Comparison of ENCODE assay signal across 26 cellular contexts in the genomic region with DNA sequence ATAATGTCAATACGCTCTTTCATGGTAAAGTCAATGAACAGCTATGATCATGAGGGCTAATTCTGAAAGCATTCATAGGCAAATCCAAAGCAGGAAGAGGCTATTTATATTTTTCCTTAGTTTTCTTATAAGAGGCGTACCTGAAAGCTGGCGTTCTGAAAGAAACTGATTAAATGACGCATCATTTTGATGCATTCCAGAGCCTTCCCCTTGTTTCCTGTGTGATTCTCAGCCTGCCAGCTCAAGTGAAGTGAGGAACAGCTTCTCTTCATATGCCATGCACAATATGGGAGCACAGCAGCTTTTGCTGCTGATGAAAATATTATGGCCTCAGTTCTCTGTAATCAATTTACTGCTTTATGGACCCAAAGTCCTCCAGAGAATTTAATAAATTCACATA.
DNase-seq lines count a peak whose midpoint lies in the region; ATAC-seq and TF ChIP-seq lines count a peak whose summit lies in the region.
"Had no signal": no experiment of that assay in that cellular context is flagged by ENCODE, and none has a peak within 500 bp of the region (broad histone marks: within the 10 kb centered on the region; RNA-seq: fewer than 3 reads in every experiment).

No MANE protein-coding gene starts in this region.

- H3K9ac ChIP-seq in GM23248 (no peak overlapping the region), MM.1S (ENCODE audit: low read length) (no peak overlapping the region)
- H3K9ac ChIP-seq: BLaER1, KMS-11 had no signal

- ATAC-seq in SK-N-SH treated with all-trans-retinoic acid at 6 μM for 48 hours = 0 out of 3 replicates have a peak, but pooled peaks have one; percentile 42
- ATAC-seq: GM12878 had no signal

- no peak overlapping the region for H3K4me3 ChIP-seq in A673 (ENCODE audit: low read depth, low read length, poor library complexity, severe bottlenecking)
- no peak overlapping the region for H3K4me3 ChIP-seq in GM23248
- H3K4me3 ChIP-seq in PC-9 = no peak overlapping the region
- H3K4me3 ChIP-seq in MM.1S (ENCODE audit: low read length) = no peak overlapping the region
- H3K4me3 ChIP-seq: BLaER1, GM12878, SJSA1 had no signal

- H3K27me3 ChIP-seq in A673 (replicated peaks; ENCODE audit: insufficient read depth, low read depth, low read length, poor library complexity) = no peaks in the 10 kb centered on the region
- no peaks in the 10 kb centered on the region for H3K27me3 ChIP-seq in GM23248 (replicated peaks; ENCODE audit: insufficient read depth)
- no peaks in the 10 kb centered on the region for H3K27me3 ChIP-seq in PC-9 (ENCODE audit: insufficient read depth, low read depth)
- no peaks in the 10 kb centered on the region for H3K27me3 ChIP-seq in MM.1S (replicated peaks; ENCODE audit: insufficient read depth, low read length)
- H3K27me3 ChIP-seq: BLaER1 had no signal

- POLR2A ChIA-PET in A673 (lab: Charles Lee; ENCODE audit: low non-redundant PET) (no interaction called here), PC-9 (lab: Charles Lee; ENCODE audit: unreplicated experiment) (no interaction called here)

- H3K4me2 ChIP-seq in GM23248 (ENCODE audit: unreplicated experiment) (peak overlapping the region; percentile 10), PC-9 (no peak overlapping the region), MM.1S (ENCODE audit: low read depth, low read length) (no peak overlapping the region)
- H3K4me2 ChIP-seq: BLaER1, KMS-11 had no signal

- in situ Hi-C loops in GM23248 (cut with MboI) = loop anchor here (10.0 to 25.0 kb wide), 2 partner anchors 284 to 858 kb away; no protein-coding TSS in a partner anchor

- H3K36me3 ChIP-seq in A673 (ENCODE audit: insufficient read depth, low read length, poor library complexity, severe bottlenecking) (no peaks in the 10 kb centered on the region), GM23248 (ENCODE audit: low read depth) (no peaks in the 10 kb centered on the region), PC-9 (ENCODE audit: low read depth) (no peaks in the 10 kb centered on the region), MM.1S (replicated peaks; ENCODE audit: insufficient read depth, low read length) (no peaks in the 10 kb centered on the region)
- H3K36me3 ChIP-seq: BLaER1, SJSA1 had no signal

- H2AFZ ChIP-seq in GM23248 (peak overlapping the region; percentile 4), PC-9 (0 out of 2 replicates have a peak overlapping the region, but pooled peaks have one; percentile 48), MM.1S (ENCODE audit: low read length) (no peak overlapping the region)

- no TSS peak for BruUV-seq in A673 (replicated peaks; lab: Mats Ljungman, UMichigan)
- BruUV-seq in PC-9 (replicated peaks; lab: Mats Ljungman, UMichigan) = no TSS peak

- H4K20me1 ChIP-seq in GM23248 (ENCODE audit: insufficient read depth) (no peaks in the 10 kb centered on the region), PC-9 (ENCODE audit: insufficient read depth) (no peaks in the 10 kb centered on the region), MM.1S (ENCODE audit: insufficient read depth, low read length) (no peaks in the 10 kb centered on the region)
- H4K20me1 ChIP-seq: BLaER1 had no signal

- no peaks in the 10 kb centered on the region for H3K9me3 ChIP-seq in A673 (ENCODE audit: low read depth, low read length, poor library complexity, severe bottlenecking)
- no peaks in the 10 kb centered on the region for H3K9me3 ChIP-seq in GM23248 (ENCODE audit: low read depth)
- no peaks in the 10 kb centered on the region for H3K9me3 ChIP-seq in PC-9 (ENCODE audit: insufficient read depth, low read depth)
- H3K9me3 ChIP-seq in MM.1S (replicated peaks; ENCODE audit: insufficient read depth, low read length) = no peaks in the 10 kb centered on the region
- H3K9me3 ChIP-seq: BLaER1, SJSA1 had no signal

- H3K79me2 ChIP-seq in GM23248 (ENCODE audit: insufficient read depth) = no peaks in the 10 kb centered on the region
- H3K79me2 ChIP-seq in PC-9 (ENCODE audit: low read depth) = no peaks in the 10 kb centered on the region
- no peaks in the 10 kb centered on the region for H3K79me2 ChIP-seq in MM.1S (ENCODE audit: low read length)

- CTCF ChIA-PET in A673 (lab: Charles Lee) = no interaction called here
- CTCF ChIA-PET in PC-9 (lab: Charles Lee) = no interaction called here

- intact Hi-C loops in A673 (cut with micrococcal nuclease; ENCODE audit: unreplicated experiment) (loop anchor here (5.0 kb wide), 1 partner anchor 611 kb away; no protein-coding TSS in a partner anchor), PC-9 (cut with micrococcal nuclease; ENCODE audit: unreplicated experiment) (loop anchor here (10.0 kb wide), 2 partner anchors 128 to 592 kb away; no protein-coding TSS in a partner anchor)

- TF ChIP-seq CTCF in A673 (conservative IDR thresholded peaks at IDR 0.05; ENCODE audit: low read depth, low read length) (no peak), PC-9 (conservative IDR thresholded peaks at IDR 0.05) (no peak), MM.1S (IDR thresholded peaks at IDR 0.05; ENCODE audit: low read length) (no peak)

- H3K27ac ChIP-seq in A673 (ENCODE audit: low read depth, low read length, poor library complexity, severe bottlenecking) = peak overlapping the region; percentile 87
- H3K27ac ChIP-seq in GM23248 = no peak overlapping the region
- no peak overlapping the region for H3K27ac ChIP-seq in PC-9
- no peak overlapping the region for H3K27ac ChIP-seq in MM.1S (ENCODE audit: low read length)
- H3K27ac ChIP-seq: BLaER1, KMS-11, SJSA1 had no signal

- DNase-seq in A673 (ENCODE audit: low spot score) (peak; percentile 15), GM23248 (peak; percentile 46), PC-9 (no peak), MM.1S (no peak), epidermal melanocyte (ENCODE audit: insufficient read length, low spot score) (no peak), globus pallidus (ENCODE audit: low spot score) (no peak)
- DNase-seq in activated CD4-positive, alpha-beta T cell treated with anti-CD3 and anti-CD28 coated beads for 48 hours = no peak
- DNase-seq: CD4-positive, CD25-positive, alpha-beta regulatory T cell; DMS153; DND-41; GOT3; HCEC 1CT; NCI-H1092 treated with DMSO at 0.1 percent for 48 hours; NCI-H1436 treated with DMSO at 0.1 percent for 48 hours; NCI-H2029; NCI-H446 treated with DMSO at 0.1 percent for 48 hours; NCI-H526; NCI-H82; OCI-M1; Right ventricle myocardium superior; SW 1271 had no signal

- H3K4me1 ChIP-seq in A673 (ENCODE audit: insufficient read depth, low read length, poor library complexity, severe bottlenecking) (peaks cover 37% of the 10 kb centered on the region), GM23248 (ENCODE audit: insufficient read depth) (peaks cover 17% of the 10 kb centered on the region), PC-9 (replicated peaks; ENCODE audit: insufficient read depth) (no peaks in the 10 kb centered on the region), MM.1S (ENCODE audit: low read length) (no peaks in the 10 kb centered on the region)
- H3K4me1 ChIP-seq: BLaER1, SJSA1 had no signal

- H3F3A ChIP-seq in GM23248 (ENCODE audit: insufficient read depth) (0 out of 2 replicates have a peak, but pooled peaks cover 4% of the 10 kb centered on the region), PC-9 (ENCODE audit: insufficient read depth, low read depth) (no peaks in the 10 kb centered on the region), MM.1S (ENCODE audit: insufficient read depth, low read length) (no peaks in the 10 kb centered on the region)

- H3K9me2 ChIP-seq in GM23248 (ENCODE audit: insufficient read depth) (no peaks in the 10 kb centered on the region), PC-9 (ENCODE audit: insufficient read depth) (no peaks in the 10 kb centered on the region), MM.1S (replicated peaks; ENCODE audit: insufficient read depth, low read length) (no peaks in the 10 kb centered on the region)

- 45 to 55% methylated on average over 4 of the region's 4 CpGs for WGBS in GM23248 (ENCODE audit: low coverage in 1 of 2, low lambda C conversion rate in 2 of 2, missing lambda C conversion rate in 2 of 2), 2 experiments

TF ChIP-seq in SK-N-SH treated with all-trans-retinoic acid at 6 μM for 48 hours, 23 proteins besides CTCF, POLR2A, EP300 and RAD21 (continues in another document):
- TF ChIP-seq, protein P1, sequence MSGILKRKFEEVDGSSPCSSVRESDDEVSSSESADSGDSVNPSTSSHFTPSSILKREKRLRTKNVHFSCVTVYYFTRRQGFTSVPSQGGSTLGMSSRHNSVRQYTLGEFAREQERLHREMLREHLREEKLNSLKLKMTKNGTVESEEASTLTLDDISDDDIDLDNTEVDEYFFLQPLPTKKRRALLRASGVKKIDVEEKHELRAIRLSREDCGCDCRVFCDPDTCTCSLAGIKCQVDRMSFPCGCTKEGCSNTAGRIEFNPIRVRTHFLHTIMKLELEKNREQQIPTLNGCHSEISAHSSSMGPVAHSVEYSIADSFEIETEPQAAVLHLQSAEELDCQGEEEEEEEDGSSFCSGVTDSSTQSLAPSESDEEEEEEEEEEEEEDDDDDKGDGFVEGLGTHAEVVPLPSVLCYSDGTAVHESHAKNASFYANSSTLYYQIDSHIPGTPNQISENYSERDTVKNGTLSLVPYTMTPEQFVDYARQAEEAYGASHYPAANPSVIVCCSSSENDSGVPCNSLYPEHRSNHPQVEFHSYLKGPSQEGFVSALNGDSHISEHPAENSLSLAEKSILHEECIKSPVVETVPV (CRISPR knock-in tag; IDR thresholded peaks at IDR 0.05) = no peak
- TF ChIP-seq CSDC2 (CRISPR knock-in tag; IDR thresholded peaks at IDR 0.05) (no peak), BACH2 (CRISPR knock-in tag; IDR thresholded peaks at IDR 0.05; ENCODE audit: borderline replicate concordance) (no peak), ZNF565 (CRISPR knock-in tag; conservative IDR thresholded peaks at IDR 0.05; ENCODE audit: low read depth) (no peak), ISL1 (CRISPR knock-in tag; IDR thresholded peaks at IDR 0.05) (no peak), ZNF8 (CRISPR knock-in tag; IDR thresholded peaks at IDR 0.05) (no peak), PPARA (CRISPR knock-in tag; IDR thresholded peaks at IDR 0.05; ENCODE audit: borderline replicate concordance) (no peak)
- TF ChIP-seq, protein P2, sequence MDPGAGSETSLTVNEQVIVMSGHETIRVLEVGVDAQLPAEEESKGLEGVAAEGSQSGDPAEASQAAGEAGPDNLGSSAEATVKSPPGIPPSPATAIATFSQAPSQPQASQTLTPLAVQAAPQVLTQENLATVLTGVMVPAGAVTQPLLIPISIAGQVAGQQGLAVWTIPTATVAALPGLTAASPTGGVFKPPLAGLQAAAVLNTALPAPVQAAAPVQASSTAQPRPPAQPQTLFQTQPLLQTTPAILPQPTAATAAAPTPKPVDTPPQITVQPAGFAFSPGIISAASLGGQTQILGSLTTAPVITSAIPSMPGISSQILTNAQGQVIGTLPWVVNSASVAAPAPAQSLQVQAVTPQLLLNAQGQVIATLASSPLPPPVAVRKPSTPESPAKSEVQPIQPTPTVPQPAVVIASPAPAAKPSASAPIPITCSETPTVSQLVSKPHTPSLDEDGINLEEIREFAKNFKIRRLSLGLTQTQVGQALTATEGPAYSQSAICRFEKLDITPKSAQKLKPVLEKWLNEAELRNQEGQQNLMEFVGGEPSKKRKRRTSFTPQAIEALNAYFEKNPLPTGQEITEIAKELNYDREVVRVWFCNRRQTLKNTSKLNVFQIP (CRISPR knock-in tag; IDR thresholded peaks at IDR 0.05; ENCODE audit: borderline replicate concordance, low read depth) = no peak

Comparison
In these comparisons a context has a peak if more than half of its experiments do, and no peak if none do; other contexts are left out.
1. DNase-seq: peak in A673 (single experiment) and GM23248 (single experiment); none in PC-9 (0 of 2), MM.1S (single experiment), activated CD4-positive, alpha-beta T cell treated with anti-CD3 and anti-CD28 coated beads for 48 hours (single experiment), epidermal melanocyte (single experiment) and globus pallidus (single experiment).